In the genomic region with DNA sequence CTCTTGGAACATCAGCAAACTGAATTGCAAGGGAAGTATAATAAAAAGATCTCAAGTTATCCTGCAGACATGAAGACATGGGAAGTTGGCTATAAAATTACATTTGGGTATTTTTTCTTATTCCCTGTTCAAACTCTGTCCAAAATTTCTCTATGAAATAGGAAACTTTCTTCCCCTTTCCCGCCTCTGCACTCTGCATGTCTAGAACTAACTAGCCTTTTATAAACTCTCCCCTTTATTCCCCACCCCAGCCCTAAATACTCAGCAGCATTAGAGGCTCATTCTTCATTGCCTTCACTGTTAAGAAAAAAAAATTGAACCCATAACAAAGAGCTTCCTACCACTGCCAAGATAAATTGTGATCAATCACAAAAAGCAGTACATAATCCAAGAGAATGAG, we compare ENCODE assay signal across 26 cellular contexts.
"Had no signal": no experiment of that assay in that cellular context is flagged by ENCODE, and none has a peak within 500 bp of the region (broad histone marks: within the 10 kb centered on the region; RNA-seq: fewer than 3 reads in every experiment).

No MANE protein-coding gene starts in this region.

- H3K27ac ChIP-seq: left lung, lower lobe of right lung, ovary, prostate gland, stomach, testis, thyroid gland, transverse colon, upper lobe of left lung, vagina had no signal

- H3K36me3 ChIP-seq: heart left ventricle, left lung, lower lobe of right lung, ovary, prostate gland, stomach, thyroid gland, transverse colon, upper lobe of left lung, vagina had no signal

- H3K27me3 Mint-ChIP-seq: naive thymus-derived CD4-positive, alpha-beta T cell; natural killer cell treated with Interleukin-12 subunit alpha and Interleukin-12 subunit beta and Interleukin-15 and Interleukin-18, amount 100 ng/mL, for 72 hours; stimulated activated naive B cell treated with anti-CD40 and anti-IgM and Interleukin-4, amounts not matched to agents 10 μg/mL and 1 μg/mL and 100 μg/mL, for 72 hours had no signal

- H3K4me1 Mint-ChIP-seq: naive thymus-derived CD4-positive, alpha-beta T cell; stimulated activated naive B cell treated with anti-CD40 and anti-IgM and Interleukin-4, amounts not matched to agents 10 μg/mL and 1 μg/mL and 100 μg/mL, for 72 hours had no signal

- H3K27ac Mint-ChIP-seq: mesothelial cell of epicardium; naive thymus-derived CD4-positive, alpha-beta T cell; natural killer cell treated with Interleukin-12 subunit alpha and Interleukin-12 subunit beta and Interleukin-15 and Interleukin-18, amount 100 ng/mL, for 72 hours; stimulated activated naive B cell treated with anti-CD40 and anti-IgM and Interleukin-4, amounts not matched to agents 10 μg/mL and 1 μg/mL and 100 μg/mL, for 72 hours had no signal

- DNase-seq: heart left ventricle; islet precursor cell; left lung; lower lobe of right lung; mammary epithelial cell; mesendoderm; naive thymus-derived CD4-positive, alpha-beta T cell; ovary; posterior cingulate gyrus; retina; right cardiac atrium; stimulated activated CD4-positive, alpha-beta T cell treated with anti-CD3 and anti-CD28 coated beads, Interleukin-12 subunit alpha, Interleukin-12 subunit beta, amount 100 ng/mL, for 4 hours; stimulated activated CD4-positive, alpha-beta T cell treated with anti-CD3 and anti-CD28 coated beads, Interleukin-15, amount 100 ng/mL, for 24 hours; stimulated activated CD4-positive, alpha-beta T cell treated with anti-CD3 and anti-CD28 coated beads, Interleukin-2, amount 100 ng/mL, for 24 hours; stimulated activated CD4-positive, alpha-beta T cell treated with anti-CD3 and anti-CD28 coated beads, Interleukin-4, amount 100 ng/mL, for 1 hour; stimulated activated naive B cell treated with anti-CD40 and anti-IgM and Interleukin-4, amounts not matched to agents 10 μg/mL and 1 μg/mL and 100 μg/mL, for 72 hours; stimulated activated naive CD8-positive, alpha-beta T cell treated with anti-CD3 and anti-CD28 coated beads, Interleukin-15, Interleukin-2, amounts not matched to agents 100 U/mL and 50 U/mL, for 24 hours; stomach; testis; thyroid gland; transverse colon; upper lobe of left lung had no signal

- H3K4me3 ChIP-seq: heart left ventricle, left lung, lower lobe of right lung, ovary, prostate gland, stomach, testis, thyroid gland, transverse colon, upper lobe of left lung, vagina had no signal

- H3K27me3 ChIP-seq: heart left ventricle, left lung, ovary, stomach, testis, thyroid gland, transverse colon, upper lobe of left lung, vagina had no signal

- H3K4me3 Mint-ChIP-seq: mesothelial cell of epicardium; naive thymus-derived CD4-positive, alpha-beta T cell; natural killer cell treated with Interleukin-12 subunit alpha and Interleukin-12 subunit beta and Interleukin-15 and Interleukin-18, amount 100 ng/mL, for 72 hours; stimulated activated naive B cell treated with anti-CD40 and anti-IgM and Interleukin-4, amounts not matched to agents 10 μg/mL and 1 μg/mL and 100 μg/mL, for 72 hours had no signal

- H3K36me3 Mint-ChIP-seq: naive thymus-derived CD4-positive, alpha-beta T cell; natural killer cell treated with Interleukin-12 subunit alpha and Interleukin-12 subunit beta and Interleukin-15 and Interleukin-18, amount 100 ng/mL, for 72 hours; stimulated activated naive B cell treated with anti-CD40 and anti-IgM and Interleukin-4, amounts not matched to agents 10 μg/mL and 1 μg/mL and 100 μg/mL, for 72 hours had no signal

- ATAC-seq: left lung; lower lobe of right lung; naive thymus-derived CD4-positive, alpha-beta T cell; natural killer cell treated with Interleukin-12 subunit alpha and Interleukin-12 subunit beta and Interleukin-15 and Interleukin-18, amount 100 ng/mL, for 72 hours; right cardiac atrium; stimulated activated naive B cell treated with anti-CD40 and anti-IgM and Interleukin-4, amounts not matched to agents 10 μg/mL and 1 μg/mL and 100 μg/mL, for 72 hours; stimulated activated naive CD8-positive, alpha-beta T cell treated with anti-CD3 and anti-CD28 coated beads, Interleukin-15, Interleukin-2, amounts not matched to agents 100 U/mL and 50 U/mL, for 24 hours had no signal
